In genomic region chrY:13416869-13417661, GRCh38 we compare ENCODE assay signal across 21 cellular contexts.
DNase-seq lines count a peak whose midpoint lies in the region; ATAC-seq, FAIRE-seq and TF ChIP-seq lines count a peak whose summit lies in the region.
"Had no signal": no experiment of that assay in that cellular context is flagged by ENCODE, and none has a peak within 500 bp of the region (broad histone marks: within the 10 kb centered on the region; RNA-seq: fewer than 3 reads in every experiment).

No MANE protein-coding gene starts in this region.

- DNase-seq in GM12891 (ENCODE audit: insufficient read length, low spot score) (no peak), activated B cell treated with CpG ODN at 0.5 μM for 24 hours (no peak), sciatic nerve (ENCODE audit: low spot score) (no peak), Karpas-422 (no peak), A172 (ENCODE audit: low spot score) (no peak)
- DNase-seq: activated CD4-positive, alpha-beta T cell treated with anti-CD3 and anti-CD28 coated beads, Interleukin-2, amount 50 U/mL, for 4 hours; activated gamma-delta T cell treated with Interleukin-2 at 50 U/mL for 16 hours; caudate nucleus; DMS79 treated with DMSO at 0.1 percent for 48 hours; head of caudate nucleus; NCI-H2227 treated with DMSO at 0.1 percent for 48 hours; retina; stimulated activated CD4-positive, alpha-beta T cell treated with anti-CD3 and anti-CD28 coated beads, Interleukin-4, amount 100 ng/mL, for 4 hours; stimulated activated naive CD4-positive, alpha-beta T cell had no signal

- H3K4me2 ChIP-seq in Karpas-422 (ENCODE audit: low read depth, low read length, poor library complexity, severe bottlenecking), result no peak overlapping the region

- H3K36me3 ChIP-seq in Karpas-422 (ENCODE audit: insufficient read depth, low read length), result no peaks in the 10 kb centered on the region

- no peak for TF ChIP-seq CTCF in activated B cell treated with CpG ODN at 0.5 μM for 24 hours (IDR thresholded peaks at IDR 0.05)

- no peaks in the 10 kb centered on the region for H3K79me2 ChIP-seq in Karpas-422 (ENCODE audit: low read length)

- H3K4me3 ChIP-seq in Karpas-422 (ENCODE audit: low read length), result no peak overlapping the region
- H3K4me3 ChIP-seq: GM12878 had no signal

- POLR2A ChIA-PET in activated B cell treated with CpG ODN at 0.5 μM for 24 hours (lab: Charles Lee), result no interaction called here

- peak overlapping the region; percentile 81 for H3K27ac Mint-ChIP-seq in activated B cell treated with CpG ODN at 0.5 μM for 24 hours

- H3K27me3 Mint-ChIP-seq in activated B cell treated with CpG ODN at 0.5 μM for 24 hours, result no peaks in the 10 kb centered on the region

- peaks cover 22% of the 10 kb centered on the region for H3K36me3 Mint-ChIP-seq in activated B cell treated with CpG ODN at 0.5 μM for 24 hours (ENCODE audit: low read depth)

- no peaks in the 10 kb centered on the region for H3K9me3 ChIP-seq in Karpas-422 (ENCODE audit: low read length)

- CTCF ChIA-PET in activated B cell treated with CpG ODN at 0.5 μM for 24 hours (lab: Charles Lee), result no interaction called here

- H3K9me2 ChIP-seq in Karpas-422 (replicated peaks; ENCODE audit: insufficient read depth, low read length), result no peaks in the 10 kb centered on the region

- peaks cover 52% of the 10 kb centered on the region for H3K4me1 Mint-ChIP-seq in activated B cell treated with CpG ODN at 0.5 μM for 24 hours

- H3K9ac ChIP-seq in Karpas-422 (ENCODE audit: low read length), result no peak overlapping the region

- peak overlapping the region; percentile 55 for H3K4me3 Mint-ChIP-seq in activated B cell treated with CpG ODN at 0.5 μM for 24 hours

- intact Hi-C loops in activated B cell treated with CpG ODN at 0.5 μM for 24 hours (cut with micrococcal nuclease), result loop anchor here (2.0 to 5.0 kb wide), 2 partner anchors 18 to 45 kb away; no protein-coding TSS in a partner anchor
- intact Hi-C loops in sciatic nerve (cut with DNase I), result no loop called here

- FAIRE-seq in GM12891 (lab: Jason Lieb, UNC), result peak; percentile 69
- FAIRE-seq: endothelial cell of umbilical vein, GM12878, HTR-8/SVneo had no signal

- no peaks in the 10 kb centered on the region for H3K4me1 ChIP-seq in Karpas-422 (ENCODE audit: low read length)

- H3K27me3 ChIP-seq in Karpas-422 (ENCODE audit: low read length), result no peaks in the 10 kb centered on the region

- ATAC-seq in GM21381 (IDR thresholded peaks at IDR 0.05; ENCODE audit: unreplicated experiment), result peak; percentile 81
- ATAC-seq in HG03175 (IDR thresholded peaks at IDR 0.05; ENCODE audit: unreplicated experiment), result peak; percentile 88
- ATAC-seq in activated B cell treated with CpG ODN at 0.5 μM for 24 hours (ENCODE audit: low read depth), result peak; percentile 65
- no peak for ATAC-seq in sciatic nerve
- no peak for ATAC-seq in GM21786 (IDR thresholded peaks at IDR 0.05; ENCODE audit: unreplicated experiment)
- ATAC-seq: GM12878, Panc1 had no signal

- TF ChIP-seq POLR2A in GM12891 (IDR thresholded peaks at IDR 0.05; ENCODE audit: low read depth, low read length), result no peak

- peaks cover 5% of the 10 kb centered on the region for H3K9me3 Mint-ChIP-seq in activated B cell treated with CpG ODN at 0.5 μM for 24 hours

- no peak overlapping the region for H2AFZ ChIP-seq in Karpas-422 (ENCODE audit: low read length)

- no peak overlapping the region for H3K27ac ChIP-seq in Karpas-422 (ENCODE audit: low read length)

- H4K20me1 ChIP-seq in Karpas-422 (ENCODE audit: insufficient read depth, low read depth, low read length), result no peaks in the 10 kb centered on the region

TF ChIP-seq in GM12891, 5 proteins besides CTCF, POLR2A, EP300 and RAD21:
- TF ChIP-seq POU2F2 (IDR thresholded peaks at IDR 0.05; ENCODE audit: low read depth, low read length), result no peak

Comparison
In these comparisons a context has a peak if more than half of its experiments do, and no peak if none do; other contexts are left out.
1. ATAC-seq: peak in GM21381 (single experiment), HG03175 (single experiment) and activated B cell treated with CpG ODN at 0.5 μM for 24 hours (single experiment); none in sciatic nerve (single experiment) and GM21786 (single experiment).